Comparison of ENCODE assay signal across 1 cellular context in genomic region chr15:59283717-59284336, GRCh38.
TF ChIP-seq lines count a peak whose summit lies in the region.

No MANE protein-coding gene starts in this region.

TF ChIP-seq in SK-N-SH, 30 proteins besides CTCF, POLR2A, EP300 and RAD21 (continued from another document):
- TF ChIP-seq REST (IDR thresholded peaks at IDR 0.05; ENCODE audit: low read depth, low read length) (no peak), ELF1 (IDR thresholded peaks at IDR 0.05) (no peak), YY1 (IDR thresholded peaks at IDR 0.05; ENCODE audit: low read depth) (no peak)
- TF ChIP-seq, protein P1, sequence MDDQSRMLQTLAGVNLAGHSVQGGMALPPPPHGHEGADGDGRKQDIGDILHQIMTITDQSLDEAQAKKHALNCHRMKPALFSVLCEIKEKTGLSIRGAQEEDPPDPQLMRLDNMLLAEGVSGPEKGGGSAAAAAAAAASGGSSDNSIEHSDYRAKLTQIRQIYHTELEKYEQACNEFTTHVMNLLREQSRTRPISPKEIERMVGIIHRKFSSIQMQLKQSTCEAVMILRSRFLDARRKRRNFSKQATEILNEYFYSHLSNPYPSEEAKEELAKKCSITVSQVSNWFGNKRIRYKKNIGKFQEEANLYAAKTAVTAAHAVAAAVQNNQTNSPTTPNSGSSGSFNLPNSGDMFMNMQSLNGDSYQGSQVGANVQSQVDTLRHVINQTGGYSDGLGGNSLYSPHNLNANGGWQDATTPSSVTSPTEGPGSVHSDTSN (IDR thresholded peaks at IDR 0.05): no peak
